Comparison of ENCODE assay signal across 23 cellular contexts in the genomic region with DNA sequence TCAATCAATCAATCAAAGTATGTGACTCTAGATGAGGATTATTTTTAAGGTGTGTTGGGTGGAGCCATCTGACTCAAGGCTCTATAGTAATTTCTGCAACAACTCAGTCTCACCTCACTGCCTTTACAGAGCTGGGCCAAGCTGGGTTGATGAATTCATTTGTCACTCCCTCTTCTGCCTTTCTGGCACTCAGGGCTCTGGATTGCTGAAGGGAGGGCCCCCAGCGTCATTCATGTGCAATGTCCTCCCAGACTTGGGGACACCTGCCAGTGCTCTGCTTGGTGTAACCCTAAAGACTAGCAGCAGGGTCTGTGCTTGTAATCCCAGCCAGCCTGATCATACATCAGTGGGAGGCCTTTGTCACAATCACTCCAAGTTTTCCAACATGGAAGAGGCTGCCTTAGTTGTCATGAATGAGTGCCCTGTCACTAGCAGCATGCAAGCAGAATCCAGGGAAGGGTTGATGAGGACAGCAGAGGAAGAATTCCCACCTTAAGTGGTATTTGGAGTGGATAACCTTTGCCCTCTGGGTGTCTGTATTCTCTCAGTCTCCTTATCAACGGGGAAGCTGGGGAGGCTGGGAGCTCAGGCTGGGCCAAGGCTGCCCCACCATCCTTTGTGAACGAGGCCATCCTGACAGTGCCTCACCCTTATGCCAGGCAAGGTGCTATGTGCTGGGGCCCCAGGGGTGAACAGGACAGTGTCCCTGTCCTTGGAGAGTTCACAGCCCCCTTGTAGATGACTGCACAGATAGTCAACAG. TPM values are rescaled to one million over a fixed set of nuclear protein-coding genes. Genes with fewer than 3 reads are reported as not detected.
DNase-seq lines count a peak whose midpoint lies in the region; ATAC-seq, FAIRE-seq and TF ChIP-seq lines count a peak whose summit lies in the region.
"Had no signal": no experiment of that assay in that cellular context is flagged by ENCODE, and none has a peak within 500 bp of the region (broad histone marks: within the 10 kb centered on the region; RNA-seq: fewer than 3 reads in every experiment).

No MANE protein-coding gene starts in this region.

- no peak overlapping the region for H3K4me3 ChIP-seq in A549
- no peak overlapping the region for H3K4me3 ChIP-seq in mucosa of rectum (ENCODE audit: low read length in 2 of 2)
- H3K4me3 ChIP-seq in dorsolateral prefrontal cortex: no peak overlapping the region
- H3K4me3 ChIP-seq: gastrocnemius medialis, GM23248, SJCRH30, testis had no signal

- FAIRE-seq in A549 (lab: Jason Lieb, UNC): peak; percentile 43

- no peak overlapping the region for H3K27ac ChIP-seq in A549
- no peak overlapping the region for H3K27ac ChIP-seq in CD4-positive, alpha-beta T cell (ENCODE audit: low read depth, low read length)
- H3K27ac ChIP-seq in mucosa of rectum (ENCODE audit: low read depth in 2 of 2, low read length in 2 of 2): peak overlapping the region; percentile 90 to 91
- H3K27ac ChIP-seq in dorsolateral prefrontal cortex: no peak overlapping the region
- H3K27ac ChIP-seq: gastrocnemius medialis, GM23248, SJCRH30, testis had no signal

- peak overlapping the region; percentile 87 for H3K4me3 Mint-ChIP-seq in CD4-positive, alpha-beta T cell
- H3K4me3 Mint-ChIP-seq in brain: peak overlapping the region in 4 of 5 experiments; percentile 49 to 86 (median 81)
- H3K4me3 Mint-ChIP-seq: activated CD8-positive, alpha-beta T cell treated with anti-CD3 and anti-CD28 coated beads, Interleukin-2, amount 10 ng/mL, durations not matched to agents 7 days and 5 days; activated naive CD8-positive, alpha-beta T cell treated with anti-CD3 and anti-CD28 coated beads, Interleukin-2, amount 50 U/mL, for 24 hours; stimulated activated memory B cell treated with anti-CD40 and anti-IgM and Interleukin-4, amounts not matched to agents 10 μg/mL and 1 μg/mL and 100 μg/mL, for 72 hours had no signal

- POLR2A ChIA-PET in A549 (lab: Yijun Ruan, JAX): no interaction called here
- POLR2A ChIA-PET in CD4-positive, alpha-beta T cell (lab: Charles Lee): no interaction called here

- H3K9me3 ChIP-seq in A549 (no peaks in the 10 kb centered on the region), mucosa of rectum (ENCODE audit: control insufficient read depth in 2 of 2, low read length in 2 of 2) (no peaks in the 10 kb centered on the region)
- no peaks in the 10 kb centered on the region for H3K9me3 ChIP-seq in CD4-positive, alpha-beta T cell (ENCODE audit: control insufficient read depth, low read length)
- H3K9me3 ChIP-seq: gastrocnemius medialis, SJCRH30, testis had no signal

- no peak for TF ChIP-seq POLR2A in A549 (IDR thresholded peaks at IDR 0.05; ENCODE audit: low read length)

- intact Hi-C loops in CD4-positive, alpha-beta T cell (cut with DNase I, micrococcal nuclease): no loop called here
- intact Hi-C loops in dorsolateral prefrontal cortex (cut with DNase I): no loop called here

- CTCF ChIA-PET in A549 (lab: Yijun Ruan, JAX): interaction anchor here (0.6 to 4.6 kb wide), 9 partner anchors 11 to 227 kb away, joined by 3 to 40 read pairs (median 3); no protein-coding TSS in a partner anchor
- CTCF ChIA-PET in CD4-positive, alpha-beta T cell (lab: Charles Lee): no interaction called here

- no peak overlapping the region for H3K27ac Mint-ChIP-seq in CD4-positive, alpha-beta T cell
- H3K27ac Mint-ChIP-seq in brain: peak overlapping the region; percentile 41 to 98 (median 78)
- H3K27ac Mint-ChIP-seq: activated CD8-positive, alpha-beta T cell treated with anti-CD3 and anti-CD28 coated beads, Interleukin-2, amount 10 ng/mL, durations not matched to agents 7 days and 5 days; activated naive CD8-positive, alpha-beta T cell treated with anti-CD3 and anti-CD28 coated beads, Interleukin-2, amount 50 U/mL, for 24 hours; T-helper 17 cell; WTC11 had no signal

- no peak for TF ChIP-seq EP300 in A549 (IDR thresholded peaks at IDR 0.05)

- H3K27me3 Mint-ChIP-seq in CD4-positive, alpha-beta T cell: no peaks in the 10 kb centered on the region
- H3K27me3 Mint-ChIP-seq in brain: no peaks in the 10 kb centered on the region
- H3K27me3 Mint-ChIP-seq: activated naive CD8-positive, alpha-beta T cell treated with anti-CD3 and anti-CD28 coated beads, Interleukin-2, amount 50 U/mL, for 24 hours; stimulated activated memory B cell treated with anti-CD40 and anti-IgM and Interleukin-4, amounts not matched to agents 10 μg/mL and 1 μg/mL and 100 μg/mL, for 72 hours had no signal

- H3K4me1 Mint-ChIP-seq in CD4-positive, alpha-beta T cell (ENCODE audit: low read depth): peaks cover 5% of the 10 kb centered on the region
- peaks cover 77% of the 10 kb centered on the region for H3K4me1 Mint-ChIP-seq in brain

- TF ChIP-seq CTCF in A549 (IDR thresholded peaks at IDR 0.05) (no peak), brain (conservative IDR thresholded peaks at IDR 0.05) (no peak), dorsolateral prefrontal cortex (IDR thresholded peaks at IDR 0.05 in 54 of 56, conservative IDR thresholded peaks at IDR 0.05 in 2 of 56; ENCODE audit: low read depth in 1 of 56, partially characterized antibody in 56 of 56) (no peak)
- no peak for TF ChIP-seq CTCF in CD4-positive, alpha-beta T cell (IDR thresholded peaks at IDR 0.05)

- H3K27me3 ChIP-seq in CD4-positive, alpha-beta T cell (ENCODE audit: control insufficient read depth, insufficient read depth, low read length): no peaks in the 10 kb centered on the region
- H3K27me3 ChIP-seq in mucosa of rectum (ENCODE audit: control insufficient read depth in 2 of 2, insufficient read depth in 2 of 2, low read length in 2 of 2) (no peaks in the 10 kb centered on the region), dorsolateral prefrontal cortex (peaks cover 0 to 57% (median 4%) of the 10 kb centered on the region in 45 donors)
- H3K27me3 ChIP-seq: testis had no signal

- no peak overlapping the region for H3K9ac ChIP-seq in mucosa of rectum (ENCODE audit: low read depth in 1 of 2, low read length in 2 of 2)
- H3K9ac ChIP-seq: GM23248 had no signal

- peaks cover 27% of the 10 kb centered on the region for H3K4me1 ChIP-seq in A549
- H3K4me1 ChIP-seq in mucosa of rectum (ENCODE audit: control insufficient read depth in 2 of 2, insufficient read depth in 2 of 2, low read length in 2 of 2): peaks cover 25 to 44% of the 10 kb centered on the region in 2 donors

- no peak for DNase-seq in A549 (ENCODE audit: low read depth in 1 of 2, low spot score in 1 of 2)
- DNase-seq in CD4-positive, alpha-beta T cell: no peak
- no peak for DNase-seq in dorsolateral prefrontal cortex
- DNase-seq in NCI-H2171 (lab: John Stamatoyannopoulos, UW): no peak
- DNase-seq: activated CD8-positive, alpha-beta T cell treated with anti-CD3 and anti-CD28 coated beads, Interleukin-2, amount 10 ng/mL, durations not matched to agents 7 days and 5 days; activated naive CD8-positive, alpha-beta T cell treated with anti-CD3 and anti-CD28 coated beads, Interleukin-2, amount 50 U/mL, for 24 hours; Calu3; dermis blood vessel endothelial cell; erythroblast; gastrocnemius medialis; GM23248; Kasumi-1; NCI-H2081; NCI-H748 treated with DMSO at 0.1 percent for 48 hours; nucleus accumbens; T-helper 17 cell; testis had no signal

- TF ChIP-seq RAD21 in A549 (conservative IDR thresholded peaks at IDR 0.05 in 1 of 2, IDR thresholded peaks at IDR 0.05 in 1 of 2): no peak

- no peak for ATAC-seq in A549
- no peak for ATAC-seq in CD4-positive, alpha-beta T cell (ENCODE audit: poor library complexity)
- ATAC-seq in GM18867 (IDR thresholded peaks at IDR 0.05; ENCODE audit: unreplicated experiment): no peak
- ATAC-seq: activated CD8-positive, alpha-beta T cell treated with anti-CD3 and anti-CD28 coated beads, Interleukin-2, amount 10 ng/mL, durations not matched to agents 7 days and 5 days; activated naive CD8-positive, alpha-beta T cell treated with anti-CD3 and anti-CD28 coated beads, Interleukin-2, amount 50 U/mL, for 24 hours; gastrocnemius medialis; stimulated activated memory B cell treated with anti-CD40 and anti-IgM and Interleukin-4, amounts not matched to agents 10 μg/mL and 1 μg/mL and 100 μg/mL, for 72 hours; T-helper 17 cell; WTC11 had no signal

- WGBS in A549 (ENCODE audit: missing lambda C conversion rate): 61% methylated on average over 3 of the region's 3 CpGs

- H3K4me2 ChIP-seq in A549: no peak overlapping the region

- no peaks in the 10 kb centered on the region for H3K9me3 Mint-ChIP-seq in CD4-positive, alpha-beta T cell
- H3K9me3 Mint-ChIP-seq in brain: peaks cover 0 to 4% (median 0%) of the 10 kb centered on the region in 5 experiments
- H3K9me3 Mint-ChIP-seq: activated naive CD8-positive, alpha-beta T cell treated with anti-CD3 and anti-CD28 coated beads, Interleukin-2, amount 50 U/mL, for 24 hours; stimulated activated memory B cell treated with anti-CD40 and anti-IgM and Interleukin-4, amounts not matched to agents 10 μg/mL and 1 μg/mL and 100 μg/mL, for 72 hours; WTC11 had no signal

- no peaks in the 10 kb centered on the region for H3K36me3 Mint-ChIP-seq in CD4-positive, alpha-beta T cell (ENCODE audit: low read depth)
- no peaks in the 10 kb centered on the region for H3K36me3 Mint-ChIP-seq in brain
- H3K36me3 Mint-ChIP-seq: stimulated activated memory B cell treated with anti-CD40 and anti-IgM and Interleukin-4, amounts not matched to agents 10 μg/mL and 1 μg/mL and 100 μg/mL, for 72 hours; WTC11 had no signal

- H3K36me3 ChIP-seq in mucosa of rectum (ENCODE audit: control insufficient read depth in 2 of 2, insufficient read depth in 2 of 2, low read length in 2 of 2): no peaks in the 10 kb centered on the region
- H3K36me3 ChIP-seq: gastrocnemius medialis, SJCRH30 had no signal

TF ChIP-seq in A549, 52 proteins besides CTCF, POLR2A, EP300 and RAD21 (continues in another document):
- TF ChIP-seq, protein P1, sequence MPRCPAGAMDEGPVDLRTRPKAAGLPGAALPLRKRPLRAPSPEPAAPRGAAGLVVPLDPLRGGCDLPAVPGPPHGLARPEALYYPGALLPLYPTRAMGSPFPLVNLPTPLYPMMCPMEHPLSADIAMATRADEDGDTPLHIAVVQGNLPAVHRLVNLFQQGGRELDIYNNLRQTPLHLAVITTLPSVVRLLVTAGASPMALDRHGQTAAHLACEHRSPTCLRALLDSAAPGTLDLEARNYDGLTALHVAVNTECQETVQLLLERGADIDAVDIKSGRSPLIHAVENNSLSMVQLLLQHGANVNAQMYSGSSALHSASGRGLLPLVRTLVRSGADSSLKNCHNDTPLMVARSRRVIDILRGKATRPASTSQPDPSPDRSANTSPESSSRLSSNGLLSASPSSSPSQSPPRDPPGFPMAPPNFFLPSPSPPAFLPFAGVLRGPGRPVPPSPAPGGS (IDR thresholded peaks at IDR 0.05): no peak
- TF ChIP-seq FOSB (CRISPR knock-in tag; IDR thresholded peaks at IDR 0.05) (no peak), ZNF302 (CRISPR knock-in tag; IDR thresholded peaks at IDR 0.05) (no peak)

RNA-seq across cellular contexts. Expression of a gene that starts 2.0 kb away (rescaled TPM):
- polyA plus RNA-seq in A549 (2011; rRNA removed) (11.2 and 20.7 TPM in 2 replicates), A549 (2017; fragmentation: RNase III; extraction: RNeasy Plus Mini Kit Qiagen cat#74134 plus additional on column Dnase treatment) (28.2 to 36.1 TPM (median 28.5 TPM) in 3 replicates), brain (ENCODE audit: insufficient read depth, low read depth, low replicate concordance) (75.8 TPM)
- 14.3 and 22.5 TPM in 2 replicates for polyA plus RNA-seq in A549 (2012; cell fraction: cytosol; rRNA removed)
- polyA plus RNA-seq in A549 (2012; cell fraction: nucleus; rRNA removed): 32.6 and 40.9 TPM in 2 replicates
- 23.0 and 25.7 TPM in 2 replicates for polyA minus RNA-seq in A549 (2011; rRNA and poly(A)+ RNA removed)
- 1 to 10 TPM; 3.5 to 4.6 TPM for total RNA-seq in CD4-positive, alpha-beta T cell
- total RNA-seq in dorsolateral prefrontal cortex: 10 to 100 TPM in 119 of 120 experiments, 1 to 10 TPM in 1; 9.6 to 61.1 (median 25.7) TPM

Comparison
In these comparisons a context has a peak if more than half of its experiments do, and no peak if none do; other contexts are left out.
1. H3K27ac ChIP-seq: peak in mucosa of rectum (2 of 2); none in A549 (0 of 2), CD4-positive, alpha-beta T cell (single experiment) and dorsolateral prefrontal cortex (0 of 59).